10 cellular contexts compared by ENCODE assay signal in the genomic region with DNA sequence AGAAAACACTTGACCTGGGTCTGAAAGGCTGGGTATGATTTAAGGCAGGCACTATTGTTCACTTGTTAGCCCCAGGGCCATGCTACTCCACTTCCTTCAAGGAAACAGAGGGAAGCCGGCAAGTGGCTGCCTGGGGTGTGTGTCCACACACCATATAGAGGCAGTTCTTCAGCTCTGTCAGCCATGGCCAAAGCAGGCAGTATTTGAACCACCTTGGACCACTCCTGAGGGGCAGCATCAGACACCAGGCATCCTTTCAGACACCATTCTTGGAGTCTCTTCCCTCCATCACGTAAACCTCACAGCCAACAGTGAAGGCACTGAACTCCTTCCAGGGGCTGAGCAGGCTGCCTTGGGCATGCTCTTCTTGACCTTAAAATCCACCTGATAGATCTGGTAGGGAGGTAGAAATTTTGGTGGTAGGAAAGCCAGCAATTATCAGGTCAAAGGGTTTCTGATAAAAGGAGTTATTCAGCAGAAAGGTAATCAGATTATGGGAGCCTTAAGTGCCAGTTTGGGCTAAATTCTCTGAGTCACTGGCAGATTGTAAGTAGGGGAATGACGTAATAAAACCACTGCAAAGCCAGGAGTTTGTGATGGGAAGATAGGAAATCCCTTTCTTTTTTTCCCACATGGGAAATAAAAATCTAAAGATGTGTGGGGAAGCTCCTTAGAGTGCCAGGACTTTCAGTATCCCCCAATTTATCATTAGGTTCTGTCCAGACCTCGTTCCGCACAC. TPM values are rescaled to one million over a fixed set of nuclear protein-coding genes. Genes with fewer than 3 reads are reported as not detected.
DNase-seq lines count a peak whose midpoint lies in the region; ATAC-seq, FAIRE-seq and TF ChIP-seq lines count a peak whose summit lies in the region.
"Had no signal": no experiment of that assay in that cellular context is flagged by ENCODE, and none has a peak within 500 bp of the region (broad histone marks: within the 10 kb centered on the region; RNA-seq: fewer than 3 reads in every experiment).

No MANE protein-coding gene starts in this region.

- intact Hi-C loops in kidney (cut with DNase I) (no loop called here), thyroid gland (cut with DNase I) (no loop called here)

- H3K36me3 ChIP-seq in kidney (ENCODE audit: control insufficient read depth in 1 of 2, insufficient read depth in 2 of 2, low read length in 2 of 2) (no peaks in the 10 kb centered on the region), thyroid gland (no peaks in the 10 kb centered on the region)

- peaks cover 90% of the 10 kb centered on the region for H3K36me3 Mint-ChIP-seq in activated T-cell treated with anti-CD3 and anti-CD28 coated beads, Interleukin-2, amount 50 U/mL, for 24 hours (ENCODE audit: low read depth)
- H3K36me3 Mint-ChIP-seq in activated naive CD8-positive, alpha-beta T cell treated with anti-CD3 and anti-CD28 coated beads for 36 hours: peaks cover 77% of the 10 kb centered on the region

- H3K9ac ChIP-seq in kidney (ENCODE audit: low read length in 2 of 2): no peak overlapping the region

- peak overlapping the region; percentile 40 for H3K4me3 Mint-ChIP-seq in activated T-cell treated with anti-CD3 and anti-CD28 coated beads, Interleukin-2, amount 50 U/mL, for 24 hours
- H3K4me3 Mint-ChIP-seq in activated naive CD8-positive, alpha-beta T cell treated with anti-CD3 and anti-CD28 coated beads for 36 hours: peak overlapping the region; percentile 59

- H3K9me3 ChIP-seq in kidney (ENCODE audit: control insufficient read depth in 1 of 2, low read length in 2 of 2) (no peaks in the 10 kb centered on the region), thyroid gland (no peaks in the 10 kb centered on the region)

- H3K4me3 ChIP-seq in kidney (ENCODE audit: low read length in 2 of 2): no peak overlapping the region
- no peak overlapping the region for H3K4me3 ChIP-seq in thyroid gland (replicated peaks in 1 of 3)
- H3K4me3 ChIP-seq: dorsolateral prefrontal cortex had no signal

- H3K27ac Mint-ChIP-seq in activated T-cell treated with anti-CD3 and anti-CD28 coated beads, Interleukin-2, amount 50 U/mL, for 24 hours: peak overlapping the region; percentile 96
- H3K27ac Mint-ChIP-seq in activated naive CD8-positive, alpha-beta T cell treated with anti-CD3 and anti-CD28 coated beads for 36 hours: peak overlapping the region; percentile 99

- no peaks in the 10 kb centered on the region for H3K27me3 ChIP-seq in thyroid gland
- H3K27me3 ChIP-seq: dorsolateral prefrontal cortex had no signal

- H3K4me1 ChIP-seq in kidney (ENCODE audit: control insufficient read depth in 1 of 2, insufficient read depth in 1 of 2, low read depth in 1 of 2, low read length in 2 of 2) (peaks cover 28 to 40% of the 10 kb centered on the region in 2 donors), thyroid gland (peaks cover 10 to 28% of the 10 kb centered on the region in 2 donors)

- H3K27ac ChIP-seq in kidney (ENCODE audit: low read depth in 2 of 2, low read length in 2 of 2): peak overlapping the region; percentile 77 to 85
- H3K27ac ChIP-seq in thyroid gland: peak overlapping the region in 2 of 3 donors; percentile 1 to 33

- no peak for TF ChIP-seq POLR2A in thyroid gland (IDR thresholded peaks at IDR 0.05)

- 90 to 96% methylated on average over 5 of the region's 5 CpGs for WGBS in thyroid gland, 2 donors

- ATAC-seq in GM19463 (IDR thresholded peaks at IDR 0.05; ENCODE audit: unreplicated experiment) (no peak), HG03460 (IDR thresholded peaks at IDR 0.05; ENCODE audit: unreplicated experiment) (no peak)

- no peaks in the 10 kb centered on the region for H3K27me3 Mint-ChIP-seq in activated T-cell treated with anti-CD3 and anti-CD28 coated beads, Interleukin-2, amount 50 U/mL, for 24 hours
- H3K27me3 Mint-ChIP-seq in activated naive CD8-positive, alpha-beta T cell treated with anti-CD3 and anti-CD28 coated beads for 36 hours: no peaks in the 10 kb centered on the region

- TF ChIP-seq CTCF in kidney (IDR thresholded peaks at IDR 0.05; ENCODE audit: borderline replicate concordance, extremely low read depth, insufficient read depth) (no peak), thyroid gland (IDR thresholded peaks at IDR 0.05) (no peak)

- peak; percentile 42 for DNase-seq in activated T-cell treated with anti-CD3 and anti-CD28 coated beads, Interleukin-2, amount 50 U/mL, for 24 hours
- no peak for DNase-seq in activated T-cell treated with anti-CD3 and anti-CD28 coated beads, Interleukin-2, amount 50 U/mL, for 1 hour
- DNase-seq in activated naive CD8-positive, alpha-beta T cell treated with anti-CD3 and anti-CD28 coated beads for 36 hours: no peak
- DNase-seq in kidney (no peak), thyroid gland (no peak), cerebellum (ENCODE audit: low spot score) (no peak)
- DNase-seq: COR-L47, dorsolateral prefrontal cortex had no signal

- FAIRE-seq in kidney (lab: Jason Lieb, UNC): no peak

- no peaks in the 10 kb centered on the region for H3K9me3 Mint-ChIP-seq in activated T-cell treated with anti-CD3 and anti-CD28 coated beads, Interleukin-2, amount 50 U/mL, for 24 hours
- H3K9me3 Mint-ChIP-seq in activated naive CD8-positive, alpha-beta T cell treated with anti-CD3 and anti-CD28 coated beads for 36 hours: peaks cover 2% of the 10 kb centered on the region

- H3K4me1 Mint-ChIP-seq in activated T-cell treated with anti-CD3 and anti-CD28 coated beads, Interleukin-2, amount 50 U/mL, for 24 hours (ENCODE audit: low read depth): peaks cover 93% of the 10 kb centered on the region
- peaks cover 86% of the 10 kb centered on the region for H3K4me1 Mint-ChIP-seq in activated naive CD8-positive, alpha-beta T cell treated with anti-CD3 and anti-CD28 coated beads for 36 hours

RNA-seq across cellular contexts. Expression of a gene that starts 20.2 kb away (rescaled TPM):
- 10 to 100 TPM; 64.1 to 65.1 TPM for total RNA-seq in activated naive CD8-positive, alpha-beta T cell treated with anti-CD3 and anti-CD28 coated beads for 36 hours
- total RNA-seq in kidney (243 TPM), thyroid gland (100 to 1,000 TPM; 120 to 418 (median 218) TPM), cerebellum (12.1 TPM)
- 81.8 TPM for polyA plus RNA-seq in kidney (ENCODE audit: insufficient read depth, low read depth, low replicate concordance)
